8 cellular contexts compared by ENCODE assay signal in genomic region chr12:57093412-57094193, GRCh38. TPM values are rescaled to one million over a fixed set of nuclear protein-coding genes. Genes with fewer than 3 reads are reported as not detected.
DNase-seq lines count a peak whose midpoint lies in the region; ATAC-seq and TF ChIP-seq lines count a peak whose summit lies in the region.

No MANE protein-coding gene starts in this region.

- H3K4me1 ChIP-seq in mucosa of descending colon (ENCODE audit: low read depth) = peaks cover 26% of the 10 kb centered on the region

- TF ChIP-seq CTCF in GM12865 (IDR thresholded peaks at IDR 0.05; ENCODE audit: insufficient read depth, low read depth, low read length, missing control alignments) (peak; percentile 72), mucosa of descending colon (IDR thresholded peaks at IDR 0.05) (peak; percentile 45)

- peak overlapping the region; percentile 47 for H3K27ac ChIP-seq in KOPT-K1 (ENCODE audit: low read depth, low read length, poor library complexity, severe bottlenecking)

- ATAC-seq in mucosa of descending colon = peak; percentile 43
- no peak for ATAC-seq in GM18858 (IDR thresholded peaks at IDR 0.05; ENCODE audit: unreplicated experiment)
- ATAC-seq in GM21367 (IDR thresholded peaks at IDR 0.05; ENCODE audit: unreplicated experiment) = no peak

- H3K36me3 ChIP-seq in KOPT-K1 (ENCODE audit: insufficient read depth, low read length) (peaks cover 76% of the 10 kb centered on the region), mucosa of descending colon (ENCODE audit: low read depth) (no peaks in the 10 kb centered on the region)

- peak; percentile 77 for DNase-seq in GM12865 (ENCODE audit: low read depth)
- DNase-seq in activated CD4-positive, alpha-beta T cell treated with anti-CD3 and anti-CD28 coated beads, Interleukin-2, amount 50 U/mL, for 1 hour = peak; percentile 56
- DNase-seq in effector CD4-positive, alpha-beta T cell = peak; percentile 40
- DNase-seq in mucosa of descending colon = peak; percentile 62 to 79 (median 65)
- peak; percentile 50 to 81 for DNase-seq in stimulated activated CD8-positive, alpha-beta memory T cell treated with anti-CD3 and anti-CD28 coated beads, Interleukin-7, amount 100 ng/mL, for 48 hours (ENCODE audit: extremely low read depth in 1 of 2, low read depth in 1 of 2)

- intact Hi-C loops in mucosa of descending colon (cut with DNase I, micrococcal nuclease) = no loop called here

- H3K9me3 ChIP-seq in KOPT-K1 (ENCODE audit: insufficient read depth, low read length, poor library complexity, severe bottlenecking) (no peaks in the 10 kb centered on the region), mucosa of descending colon (no peaks in the 10 kb centered on the region)

- no peak overlapping the region; the same call in 1 of the 2 replicates for H3K4me3 ChIP-seq in GM12865 (ENCODE audit: low read depth, low read length)
- no peak overlapping the region for H3K4me3 ChIP-seq in mucosa of descending colon

RNA-seq across cellular contexts. Expression of gene NAB2, which starts 4.7 kb away (rescaled TPM):
- 10 to 100 TPM in 1 of 3 donors, 1 to 10 TPM in 2; 2.6 to 29.3 (median 3.9) TPM for total RNA-seq in mucosa of descending colon

RNA-seq across cellular contexts. Expression of gene NEMP1, which starts 15.0 kb away (rescaled TPM):
- 10 to 100 TPM in 2 of 3 donors, 1 to 10 TPM in 1; 6.3 to 16.9 (median 10.2) TPM for total RNA-seq in mucosa of descending colon

RNA-seq across cellular contexts. Expression of gene STAT6, which starts 17.6 kb away (rescaled TPM):
- 100 to 1,000 TPM; 219 to 286 (median 281) TPM for total RNA-seq in mucosa of descending colon

RNA-seq across cellular contexts. Expression of gene LRP1, which starts 34.7 kb away (rescaled TPM):
- 100 to 1,000 TPM; 128 to 223 (median 148) TPM for total RNA-seq in mucosa of descending colon

RNA-seq across cellular contexts. Expression of gene MYO1A, which starts 43.7 kb away (rescaled TPM):
- total RNA-seq in mucosa of descending colon = 100 to 1,000 TPM; 167 to 444 (median 219) TPM
